In genomic region chr3:23809840-23810341, GRCh38 we compare ENCODE assay signal across 8 cellular contexts. TPM values are rescaled to one million over a fixed set of nuclear protein-coding genes. Genes with fewer than 3 reads are reported as not detected.
A peak's percentile ranks its signal among the peaks of the same experiment; 100 is the strongest.
DNase-seq lines count a peak whose midpoint lies in the region; ATAC-seq and TF ChIP-seq lines count a peak whose summit lies in the region.

No MANE protein-coding gene starts in this region.

- H3K4me1 Mint-ChIP-seq in GM23338: peaks cover 62% of the 10 kb centered on the region
- H3K4me1 Mint-ChIP-seq in activated T-helper 1 cell treated with anti-CD3 and anti-CD28 coated beads, Interleukin-12 subunit alpha, Interleukin-12 subunit beta, Interleukin-2, Interleukin-4 antibody, amounts not matched to agents 30 ng/mL and 10 ng/mL and 1 ng/mL, durations not matched to agents 14 hours and 24 hours and 36 hours (ENCODE audit: low read depth): peaks cover 70% of the 10 kb centered on the region

- POLR2A ChIA-PET in A673 (lab: Charles Lee; ENCODE audit: low non-redundant PET): no interaction called here

- H3K27ac Mint-ChIP-seq in GM23338: peak overlapping the region; percentile 98
- H3K27ac Mint-ChIP-seq in activated T-helper 1 cell treated with anti-CD3 and anti-CD28 coated beads, Interleukin-12 subunit alpha, Interleukin-12 subunit beta, Interleukin-2, Interleukin-4 antibody, amounts not matched to agents 30 ng/mL and 10 ng/mL and 1 ng/mL, durations not matched to agents 14 hours and 24 hours and 36 hours: peak overlapping the region; percentile 100

- CTCF ChIA-PET in A673 (lab: Charles Lee): no interaction called here

- H3K4me3 Mint-ChIP-seq in GM23338: peak overlapping the region; percentile 94
- H3K4me3 Mint-ChIP-seq in activated T-helper 1 cell treated with anti-CD3 and anti-CD28 coated beads, Interleukin-12 subunit alpha, Interleukin-12 subunit beta, Interleukin-2, Interleukin-4 antibody, amounts not matched to agents 30 ng/mL and 10 ng/mL and 1 ng/mL, durations not matched to agents 14 hours and 24 hours and 36 hours: peak overlapping the region; percentile 98

- H3K4me2 ChIP-seq in GM23338: peak overlapping the region; percentile 72

- peaks cover 55% of the 10 kb centered on the region for H3K36me3 Mint-ChIP-seq in GM23338 (ENCODE audit: low read depth)
- H3K36me3 Mint-ChIP-seq in activated T-helper 1 cell treated with anti-CD3 and anti-CD28 coated beads, Interleukin-12 subunit alpha, Interleukin-12 subunit beta, Interleukin-2, Interleukin-4 antibody, amounts not matched to agents 30 ng/mL and 10 ng/mL and 1 ng/mL, durations not matched to agents 14 hours and 24 hours and 36 hours (ENCODE audit: low read depth): peaks cover 47% of the 10 kb centered on the region

- H4K20me1 ChIP-seq in GM23338 (replicated peaks; ENCODE audit: insufficient read depth): peaks cover 25% of the 10 kb centered on the region

- no peak overlapping the region for H2AFZ ChIP-seq in GM23338

- DNase-seq in A673 (ENCODE audit: low spot score): peak; percentile 25
- peak; percentile 53 for DNase-seq in GM23338 (ENCODE audit: low spot score)
- no peak for DNase-seq in activated T-helper 1 cell treated with anti-CD3 and anti-CD28 coated beads, Interleukin-12 subunit alpha, Interleukin-12 subunit beta, Interleukin-2, Interleukin-4 antibody, amounts not matched to agents 30 ng/mL and 10 ng/mL and 1 ng/mL, durations not matched to agents 14 hours and 24 hours and 36 hours (ENCODE audit: low spot score)
- no peak for DNase-seq in substantia nigra (lab: John Stamatoyannopoulos, UW)
- no peak for DNase-seq in DMS79 (lab: John Stamatoyannopoulos, UW)

- peaks cover 25% of the 10 kb centered on the region for H3K36me3 ChIP-seq in A673 (ENCODE audit: insufficient read depth, low read length, poor library complexity, severe bottlenecking)
- H3K36me3 ChIP-seq in GM23338 (ENCODE audit: insufficient read depth): 0 out of 2 replicates have a peak, but pooled peaks cover 3% of the 10 kb centered on the region
- peaks cover 35% of the 10 kb centered on the region for H3K36me3 ChIP-seq in iPS-20b (ENCODE audit: insufficient read depth, low read depth, low read length)

- H3K27ac ChIP-seq in A673 (ENCODE audit: low read depth, low read length, poor library complexity, severe bottlenecking): peak overlapping the region; percentile 87
- peak overlapping the region; percentile 41 for H3K27ac ChIP-seq in GM23338 (ENCODE audit: low read depth)
- H3K27ac ChIP-seq in iPS-20b (ENCODE audit: low read length): no peak overlapping the region
- H3K27ac ChIP-seq in substantia nigra (ENCODE audit: low read depth, low read length, poor library complexity, severe bottlenecking): peak overlapping the region; percentile 77

- BruUV-seq in A673 (replicated peaks; lab: Mats Ljungman, UMichigan): no TSS peak

- H3F3A ChIP-seq in GM23338 (replicated peaks; ENCODE audit: low read depth): no peaks in the 10 kb centered on the region; the same call in 1 of the 2 replicates

- H3K9me3 Mint-ChIP-seq in GM23338: 0 out of 3 replicates have a peak, but pooled peaks cover 2% of the 10 kb centered on the region
- H3K9me3 Mint-ChIP-seq in activated T-helper 1 cell treated with anti-CD3 and anti-CD28 coated beads, Interleukin-12 subunit alpha, Interleukin-12 subunit beta, Interleukin-2, Interleukin-4 antibody, amounts not matched to agents 30 ng/mL and 10 ng/mL and 1 ng/mL, durations not matched to agents 14 hours and 24 hours and 36 hours: no peaks in the 10 kb centered on the region

- intact Hi-C loops in A673 (cut with micrococcal nuclease; ENCODE audit: unreplicated experiment): no loop called here
- intact Hi-C loops in activated T-helper 1 cell treated with anti-CD3 and anti-CD28 coated beads, Interleukin-12 subunit alpha, Interleukin-12 subunit beta, Interleukin-2, Interleukin-4 antibody, amounts not matched to agents 30 ng/mL and 10 ng/mL and 1 ng/mL, durations not matched to agents 14 hours and 24 hours and 36 hours (cut with micrococcal nuclease): loop anchor here (2.0 to 10.0 kb wide), 6 partner anchors 107 to 1985 kb away; partner anchors contain the start of genes NKIRAS1, NR1D2, OXSM and RPL15

- no peaks in the 10 kb centered on the region for H3K9me3 ChIP-seq in A673 (ENCODE audit: low read depth, low read length, poor library complexity, severe bottlenecking)
- no peaks in the 10 kb centered on the region for H3K9me3 ChIP-seq in iPS-20b (ENCODE audit: insufficient read depth, low read depth, low read length)

- TF ChIP-seq CTCF in A673 (conservative IDR thresholded peaks at IDR 0.05; ENCODE audit: low read depth, low read length) (no peak), GM23338 (conservative IDR thresholded peaks at IDR 0.05; ENCODE audit: low read depth in 2 of 2) (no peak)

- peaks cover 71% of the 10 kb centered on the region for H3K79me2 ChIP-seq in GM23338 (replicated peaks; ENCODE audit: insufficient read depth)

- H3K9me2 ChIP-seq in GM23338 (ENCODE audit: insufficient read depth): no peaks in the 10 kb centered on the region

- no peaks in the 10 kb centered on the region for H3K27me3 ChIP-seq in A673 (replicated peaks; ENCODE audit: insufficient read depth, low read depth, low read length, poor library complexity)
- no peaks in the 10 kb centered on the region; the same call in 1 of the 2 replicates for H3K27me3 ChIP-seq in GM23338 (ENCODE audit: insufficient read depth)
- peaks cover 4% of the 10 kb centered on the region; the same call in 1 of the 2 replicates for H3K27me3 ChIP-seq in iPS-20b (ENCODE audit: insufficient read depth, low read length)

- peak overlapping the region; percentile 86 for H3K9ac ChIP-seq in iPS-20b (ENCODE audit: low read depth, low read length)

- ATAC-seq in GM23338 (no peak), HG02885 (IDR thresholded peaks at IDR 0.05; ENCODE audit: poor library complexity, unreplicated experiment) (no peak), GM21390 (IDR thresholded peaks at IDR 0.05; ENCODE audit: unreplicated experiment) (no peak)

- H3K4me1 ChIP-seq in A673 (ENCODE audit: insufficient read depth, low read length, poor library complexity, severe bottlenecking) (peaks cover 27% of the 10 kb centered on the region), GM23338 (ENCODE audit: insufficient read depth) (peaks cover 37% of the 10 kb centered on the region), iPS-20b (ENCODE audit: insufficient read depth, low read length) (peaks cover 28% of the 10 kb centered on the region; the same call in 1 of the 2 replicates)

- H3K4me3 ChIP-seq in A673 (ENCODE audit: low read depth, low read length, poor library complexity, severe bottlenecking) (peak overlapping the region; percentile 63), GM23338 (peak overlapping the region; percentile 77), iPS-20b (ENCODE audit: low read length) (peak overlapping the region; percentile 80)

- peaks cover 11% of the 10 kb centered on the region for H3K27me3 Mint-ChIP-seq in GM23338 (ENCODE audit: insufficient read depth, low read depth, poor library complexity)
- H3K27me3 Mint-ChIP-seq in activated T-helper 1 cell treated with anti-CD3 and anti-CD28 coated beads, Interleukin-12 subunit alpha, Interleukin-12 subunit beta, Interleukin-2, Interleukin-4 antibody, amounts not matched to agents 30 ng/mL and 10 ng/mL and 1 ng/mL, durations not matched to agents 14 hours and 24 hours and 36 hours (ENCODE audit: insufficient read depth): peaks cover 11% of the 10 kb centered on the region

TF ChIP-seq in GM23338, 12 proteins besides CTCF, POLR2A, EP300 and RAD21:
- TF ChIP-seq ETS1 (IDR thresholded peaks at IDR 0.05) (0 out of 2 replicates have a peak, but pooled peaks have one; percentile 10), CREB1 (CRISPR knock-in tag; IDR thresholded peaks at IDR 0.05; ENCODE audit: low read depth) (no peak)

RNA-seq across cellular contexts. Expression of gene UBE2E1, which starts 4.1 kb away (rescaled TPM):
- 144 and 152 TPM in 2 replicates for total RNA-seq in A673 (2021)
- 113 and 120 TPM in 2 replicates for total RNA-seq in GM23338 (2014; rRNA removed; shearing (Covaris generic))
- 39.9 and 41.5 TPM in 2 replicates for polyA plus RNA-seq in GM23338 (2016; fragmentation: Nextera tagmentation; extraction: Ambion mirVana)
- total RNA-seq in activated T-helper 1 cell treated with anti-CD3 and anti-CD28 coated beads, Interleukin-12 subunit alpha, Interleukin-12 subunit beta, Interleukin-2, Interleukin-4 antibody, amounts not matched to agents 30 ng/mL and 10 ng/mL and 1 ng/mL, durations not matched to agents 14 hours and 24 hours and 36 hours: 78.8 and 87.0 TPM in 2 replicates

Comparison
In these comparisons a context has a peak if more than half of its experiments do, and no peak if none do; other contexts are left out.
1. DNase-seq: peak in A673 (single experiment) and GM23338 (single experiment); none in activated T-helper 1 cell treated with anti-CD3 and anti-CD28 coated beads, Interleukin-12 subunit alpha, Interleukin-12 subunit beta, Interleukin-2, Interleukin-4 antibody, amounts not matched to agents 30 ng/mL and 10 ng/mL and 1 ng/mL, durations not matched to agents 14 hours and 24 hours and 36 hours (single experiment), substantia nigra (0 of 49) and DMS79 (single experiment).
2. Peak in every context shown above with its lines, with median percentiles within 50 percentile points of each other: H3K4me3 ChIP-seq.